Comparison of ENCODE assay signal across 12 cellular contexts in genomic region chr15:50128266-50128665, GRCh38. TPM values are rescaled to one million over a fixed set of nuclear protein-coding genes. Genes with fewer than 3 reads are reported as not detected.
DNase-seq lines count a peak whose midpoint lies in the region; ATAC-seq and TF ChIP-seq lines count a peak whose summit lies in the region.
"Had no signal": no experiment of that assay in that cellular context is flagged by ENCODE, and none has a peak within 500 bp of the region (broad histone marks: within the 10 kb centered on the region; RNA-seq: fewer than 3 reads in every experiment).

No MANE protein-coding gene starts in this region.

- ATAC-seq in gastroesophageal sphincter, result no peak

- no peaks in the 10 kb centered on the region for H3K4me1 Mint-ChIP-seq in neural crest cell
- H3K4me1 Mint-ChIP-seq: mesothelial cell of epicardium had no signal

- H3K4me3 ChIP-seq in GM23248, result no peak overlapping the region
- no peak overlapping the region for H3K4me3 ChIP-seq in gastroesophageal sphincter
- H3K4me3 ChIP-seq: SJCRH30 had no signal

- H3K27me3 ChIP-seq in GM23248 (replicated peaks; ENCODE audit: insufficient read depth) (no peaks in the 10 kb centered on the region), gastroesophageal sphincter (no peaks in the 10 kb centered on the region)
- H3K27me3 ChIP-seq: SJCRH30 had no signal

- no peaks in the 10 kb centered on the region for H3F3A ChIP-seq in GM23248 (ENCODE audit: insufficient read depth)

- no peak overlapping the region for H3K27ac Mint-ChIP-seq in neural crest cell (ENCODE audit: unreplicated experiment)
- H3K27ac Mint-ChIP-seq: mesothelial cell of epicardium had no signal

- H3K36me3 Mint-ChIP-seq in neural crest cell (ENCODE audit: low read depth), result no peaks in the 10 kb centered on the region

- no peaks in the 10 kb centered on the region for H3K4me1 ChIP-seq in GM23248 (ENCODE audit: insufficient read depth)
- no peaks in the 10 kb centered on the region for H3K4me1 ChIP-seq in gastroesophageal sphincter
- H3K4me1 ChIP-seq: SJCRH30 had no signal

- H3K27ac ChIP-seq in GM23248, result no peak overlapping the region
- no peak overlapping the region for H3K27ac ChIP-seq in gastroesophageal sphincter
- H3K27ac ChIP-seq: SJCRH30 had no signal

- TF ChIP-seq POLR2A in erythroblast (IDR thresholded peaks at IDR 0.05; ENCODE audit: low read length) (no peak), gastroesophageal sphincter (IDR thresholded peaks at IDR 0.05) (no peak)

- no peak for TF ChIP-seq EP300 in gastroesophageal sphincter (IDR thresholded peaks at IDR 0.05)

- H3K9ac ChIP-seq in GM23248, result no peak overlapping the region

- no peaks in the 10 kb centered on the region for H3K27me3 Mint-ChIP-seq in neural crest cell (ENCODE audit: low read depth)

- H3K36me3 ChIP-seq in GM23248 (ENCODE audit: low read depth) (no peaks in the 10 kb centered on the region), gastroesophageal sphincter (no peaks in the 10 kb centered on the region)
- H3K36me3 ChIP-seq: SJCRH30 had no signal

- in situ Hi-C loops in GM23248 (cut with MboI), result loop anchor here (25.0 kb wide), 1 partner anchor 1266 kb away; no protein-coding TSS in a partner anchor

- CTCF ChIA-PET in HEK293T (lab: Yijun Ruan, JAX), result interaction anchor here (0.6 kb wide), 2 partner anchors 12 to 1165 kb away, joined by 3 to 9 read pairs; partner anchors contain the start of gene SHC4

- no peaks in the 10 kb centered on the region for H3K9me3 ChIP-seq in GM23248 (ENCODE audit: low read depth)
- peaks cover 0 to 17% (median 0%) of the 10 kb centered on the region in 3 donors for H3K9me3 ChIP-seq in gastroesophageal sphincter
- H3K9me3 ChIP-seq: SJCRH30 had no signal

- H2AFZ ChIP-seq in GM23248, result no peak overlapping the region

- no peaks in the 10 kb centered on the region for H3K79me2 ChIP-seq in GM23248 (ENCODE audit: insufficient read depth)

- TF ChIP-seq CTCF in neural crest cell (conservative IDR thresholded peaks at IDR 0.05) (peak; percentile 14), gastroesophageal sphincter (IDR thresholded peaks at IDR 0.05) (no peak)

- H3K4me3 Mint-ChIP-seq in neural crest cell, result no peak overlapping the region
- H3K4me3 Mint-ChIP-seq: mesothelial cell of epicardium had no signal

- no peak overlapping the region for H3K4me2 ChIP-seq in GM23248 (ENCODE audit: unreplicated experiment)

- H4K20me1 ChIP-seq in GM23248 (ENCODE audit: insufficient read depth), result no peaks in the 10 kb centered on the region

- no peaks in the 10 kb centered on the region for H3K9me2 ChIP-seq in GM23248 (ENCODE audit: insufficient read depth)

- POLR2A ChIA-PET in HEK293T (lab: Yijun Ruan, JAX), result no interaction called here

- H3K9me3 Mint-ChIP-seq in neural crest cell, result peaks cover 5% of the 10 kb centered on the region

- DNase-seq in GM23248 (peak; percentile 12), NOMO-1 treated with DMSO at 0.1 percent for 48 hours (lab: John Stamatoyannopoulos, UW; ENCODE audit: unreplicated experiment) (peak; percentile 55), erythroblast (lab: John Stamatoyannopoulos, UW) (peak; percentile 11 to 28), neural crest cell (ENCODE audit: low read depth, low spot score) (no peak), inferior parietal cortex (ENCODE audit: extremely low spot score) (no peak), NK-92 (lab: John Stamatoyannopoulos, UW; ENCODE audit: unreplicated experiment) (no peak), HEK293T (ENCODE audit: extremely low spot score) (no peak)
- DNase-seq: NCI-H1105; stimulated activated naive CD4-positive, alpha-beta T cell treated with Interleukin-2 at 50 U/mL for 16 hours had no signal

TF ChIP-seq in HEK293T, 16 proteins besides CTCF, POLR2A, EP300 and RAD21:
- TF ChIP-seq HDGF (IDR thresholded peaks at IDR 0.05; ENCODE audit: borderline replicate concordance) (no peak), ARNT (IDR thresholded peaks at IDR 0.05) (no peak), NFRKB (IDR thresholded peaks at IDR 0.05) (no peak), ZNF384 (IDR thresholded peaks at IDR 0.05) (no peak), PKNOX1 (IDR thresholded peaks at IDR 0.05) (no peak), FOXM1 (IDR thresholded peaks at IDR 0.05; ENCODE audit: borderline replicate concordance) (no peak), FOXK2 (IDR thresholded peaks at IDR 0.05) (no peak), SUZ12 (IDR thresholded peaks at IDR 0.05) (no peak), SP1 (IDR thresholded peaks at IDR 0.05) (no peak), FOXA1 (IDR thresholded peaks at IDR 0.05) (no peak), LEF1 (IDR thresholded peaks at IDR 0.05; ENCODE audit: borderline replicate concordance) (no peak), TARDBP (IDR thresholded peaks at IDR 0.05) (no peak), ELF4 (IDR thresholded peaks at IDR 0.05) (no peak), CTBP1 (IDR thresholded peaks at IDR 0.05; ENCODE audit: borderline replicate concordance) (no peak), L3MBTL2 (conservative IDR thresholded peaks at IDR 0.05) (no peak), BHLHE40 (IDR thresholded peaks at IDR 0.05; ENCODE audit: borderline replicate concordance) (no peak)
TF ChIP-seq in HEK293T: peak in this region for 0.

RNA-seq across cellular contexts. Expression of gene ATP8B4, which starts 9.2 kb away (rescaled TPM):
- 1.5 and 11.4 TPM in 2 replicates for total RNA-seq in GM23248 (2014; rRNA removed; shearing (Covaris generic))
- polyA plus RNA-seq in GM23248 (2016; fragmentation: Nextera tagmentation; extraction: Ambion mirVana), result 0.89 and 1.1 TPM in 2 replicates
- 0.18 TPM in 1 of 2 replicates, not detected in the other for total RNA-seq in neural crest cell
- total RNA-seq in gastroesophageal sphincter, result 1 to 10 TPM; 2.0 to 9.8 (median 9.2) TPM

RNA-seq across cellular contexts. Expression of gene SLC27A2, which starts 53.7 kb away (rescaled TPM):
- total RNA-seq in GM23248 (2014; rRNA removed; shearing (Covaris generic)), result not detected in 2 replicates
- polyA plus RNA-seq in GM23248 (2016; fragmentation: Nextera tagmentation; extraction: Ambion mirVana), result not detected in 2 replicates
- 0.86 and 0.91 TPM in 2 replicates for total RNA-seq in neural crest cell
- total RNA-seq in gastroesophageal sphincter, result under 1 TPM in 2 of 4 donors, not detected in 2; 0.13 to 0.22 TPM
- total RNA-seq: SJCRH30 had no signal

Comparison
In these comparisons a context has a peak if more than half of its experiments do, and no peak if none do; other contexts are left out.
1. DNase-seq: peak in GM23248 (single experiment), NOMO-1 treated with DMSO at 0.1 percent for 48 hours (single experiment) and erythroblast (2 of 2); none in neural crest cell (single experiment), inferior parietal cortex (single experiment), NK-92 (single experiment) and HEK293T (single experiment).